In genomic region chr2:120332384-120332783, GRCh38 we compare ENCODE assay signal across 37 cellular contexts. TPM values are rescaled to one million over a fixed set of nuclear protein-coding genes. Genes with fewer than 3 reads are reported as not detected.
"Had no signal": no experiment of that assay in that cellular context is flagged by ENCODE, and none has a peak within 500 bp of the region (broad histone marks: within the 10 kb centered on the region; RNA-seq: fewer than 3 reads in every experiment).

No MANE protein-coding gene starts in this region.

- H3K4me1 ChIP-seq: adrenal gland, ascending aorta, body of pancreas, breast epithelium had no signal

- DNase-seq: activated effector memory CD4-positive, alpha-beta T cell treated with anti-CD3 and anti-CD28 coated beads, Interleukin-2, amount 50 U/mL, for 16 hours; activated effector memory CD4-positive, alpha-beta T cell treated with Interleukin-2 at 50 U/mL for 16 hours; activated gamma-delta T cell; activated gamma-delta T cell treated with Interleukin-2 at 50 U/mL for 16 hours; activated naive CD4-positive, alpha-beta T cell; activated naive CD4-positive, alpha-beta T cell treated with anti-CD3 and anti-CD28 coated beads for 36 hours; activated naive CD4-positive, alpha-beta T cell treated with anti-CD3 and anti-CD28 coated beads, Interleukin-2, amount 10 ng/mL, durations not matched to agents 7 days and 5 days; activated naive CD4-positive, alpha-beta T cell treated with anti-CD3 and anti-CD28 coated beads, Interleukin-2, amount 50 U/mL, for 16 hours; activated naive CD4-positive, alpha-beta T cell treated with Interleukin-2 at 50 U/mL for 16 hours; activated naive CD8-positive, alpha-beta T cell treated with anti-CD3 and anti-CD28 coated beads for 36 hours; activated naive CD8-positive, alpha-beta T cell treated with anti-CD3 and anti-CD28 coated beads, Interleukin-2, amount 10 ng/mL, durations not matched to agents 7 days and 5 days; activated naive CD8-positive, alpha-beta T cell treated with anti-CD3 and anti-CD28 coated beads, Interleukin-2, amount 50 U/mL, for 24 hours; activated T-cell treated with anti-CD3 and anti-CD28 coated beads for 4 hours; activated T-cell treated with anti-CD3 and anti-CD28 coated beads, Interleukin-2, amount 50 U/mL, for 1 hour; activated T-cell treated with anti-CD3 and anti-CD28 coated beads, Interleukin-2, amount 50 U/mL, for 24 hours; activated T-cell treated with anti-CD3 and anti-CD28 coated beads, Interleukin-2, amount 50 U/mL, for 4 hours; activated T-cell treated with anti-CD3 and anti-CD28 coated beads, Interleukin-2, amount 50 U/mL, for 48 hours; activated T-cell treated with anti-CD3 and anti-CD28 coated beads, Interleukin-2, amount 50 U/mL, for 72 hours; adrenal gland; amniotic stem cell; amygdala; anterior cingulate cortex; aorta; body of pancreas; brain microvascular endothelial cell; caudate nucleus; central memory CD4-positive, alpha-beta T cell; cerebellar nuclear complex had no signal

- ATAC-seq: activated naive CD4-positive, alpha-beta T cell treated with anti-CD3 and anti-CD28 coated beads, Interleukin-2, amount 50 U/mL, for 72 hours; activated naive CD8-positive, alpha-beta T cell treated with anti-CD3 and anti-CD28 coated beads, Interleukin-2, amount 50 U/mL, for 24 hours; activated T-cell treated with anti-CD3 and anti-CD28 coated beads, Interleukin-2, amount 50 U/mL, for 4 hours; activated T-cell treated with anti-CD3 and anti-CD28 coated beads, Interleukin-2, amount 50 U/mL, for 72 hours; activated T-helper 17 cell treated with anti-CD3 and anti-CD28 coated beads, Interleukin-2, amount 50 U/mL, for 72 hours; body of pancreas had no signal

- H3K4me3 ChIP-seq: adrenal gland, ascending aorta, body of pancreas, breast epithelium, cardiac muscle cell had no signal

- H3K27me3 ChIP-seq: ascending aorta, body of pancreas, breast epithelium had no signal

- FAIRE-seq: astrocyte, bronchial epithelial cell had no signal

- H3K36me3 ChIP-seq: adrenal gland, ascending aorta, brain microvascular endothelial cell, breast epithelium, cardiac muscle cell had no signal

- H3K9me3 ChIP-seq: adrenal gland, ascending aorta, body of pancreas, breast epithelium had no signal

- H3K27ac ChIP-seq: adrenal gland, ascending aorta, body of pancreas, brain microvascular endothelial cell, breast epithelium, cardiac muscle cell had no signal

RNA-seq across cellular contexts. Expression of gene INHBB, which starts 13.6 kb away (rescaled TPM):
- total RNA-seq: activated naive CD4-positive, alpha-beta T cell treated with anti-CD3 and anti-CD28 coated beads for 36 hours; activated naive CD4-positive, alpha-beta T cell treated with anti-CD3 and anti-CD28 coated beads, Interleukin-2, amount 50 U/mL, for 72 hours; activated naive CD8-positive, alpha-beta T cell treated with anti-CD3 and anti-CD28 coated beads for 36 hours; activated naive CD8-positive, alpha-beta T cell treated with anti-CD3 and anti-CD28 coated beads, Interleukin-2, amount 10 ng/mL, durations not matched to agents 7 days and 5 days; activated T-cell treated with anti-CD3 and anti-CD28 coated beads, Interleukin-2, amount 50 U/mL, for 72 hours; activated T-helper 1 cell treated with anti-CD3 and anti-CD28 coated beads, Interleukin-12 subunit alpha, Interleukin-12 subunit beta, Interleukin-2, Interleukin-4 antibody, amounts not matched to agents 30 ng/mL and 10 ng/mL and 1 ng/mL, durations not matched to agents 14 hours and 24 hours and 36 hours; activated T-helper 17 cell treated with anti-CD3 and anti-CD28 coated beads, Interleukin-2, amount 50 U/mL, for 72 hours; activated T-helper 2 cell treated with anti-CD3 and anti-CD28 coated beads, Interferon-gamma antibody, Interleukin-2, Interleukin-4, amounts not matched to agents 10 μg/mL and 5 μg/mL and 100 μg/mL, durations not matched to agents 14 hours and 24 hours and 36 hours; cardiac muscle cell had no signal
- polyA plus RNA-seq: cardiac muscle cell had no signal
